Comparison of ENCODE assay signal across 1 cellular context in the genomic region with DNA sequence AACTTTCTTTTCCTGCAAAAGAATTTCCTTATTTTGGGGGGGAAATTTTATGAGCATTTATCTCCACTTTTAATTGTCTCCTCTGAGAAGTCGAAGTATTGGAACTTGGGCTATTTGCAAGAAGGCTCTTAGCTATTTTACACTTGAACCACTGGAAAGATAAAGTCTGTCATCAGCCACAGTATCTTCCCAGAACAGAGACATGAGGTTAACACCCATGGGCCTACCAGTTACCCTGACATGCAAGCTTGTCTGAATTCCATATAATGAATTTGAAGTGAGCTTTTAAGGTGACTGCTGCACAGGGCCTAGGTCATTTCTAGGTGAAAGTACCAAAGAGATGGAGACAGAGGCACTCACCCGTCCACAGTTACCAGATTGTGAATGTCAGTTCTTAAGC.
A peak's percentile ranks its signal among the peaks of the same experiment; 100 is the strongest.
TF ChIP-seq lines count a peak whose summit lies in the region.

No MANE protein-coding gene starts in this region.

TF ChIP-seq in K562, 482 proteins besides CTCF, POLR2A, EP300 and RAD21 (continued from another document and continues in another):
- TF ChIP-seq HNRNPK (IDR thresholded peaks at IDR 0.05; ENCODE audit: low read depth, low read length, poor library complexity, severe bottlenecking) (no peak), ARHGAP35 (IDR thresholded peaks at IDR 0.05; ENCODE audit: partially characterized antibody) (no peak), FOS (IDR thresholded peaks at IDR 0.05; ENCODE audit: extremely low read depth, insufficient read length) (no peak), MECOM (CRISPR knock-in tag; IDR thresholded peaks at IDR 0.05) (peak; percentile 28; the same call in 1 of the 2 replicates), MEF2D (tag; conservative IDR thresholded peaks at IDR 0.05; ENCODE audit: low read depth) (no peak), KDM1A (IDR thresholded peaks at IDR 0.05) (no peak), ZNF57 (CRISPR knock-in tag; IDR thresholded peaks at IDR 0.05) (no peak), XRCC4 (IDR thresholded peaks at IDR 0.05; ENCODE audit: extremely low read depth, insufficient read depth, insufficient read length) (no peak), YBX1 (IDR thresholded peaks at IDR 0.05) (no peak), ATF7 (IDR thresholded peaks at IDR 0.05) (no peak), MXI1 (IDR thresholded peaks at IDR 0.05; ENCODE audit: low read depth, low read length) (no peak), NBN (IDR thresholded peaks at IDR 0.05; ENCODE audit: low read depth) (no peak), PPARD (CRISPR knock-in tag; IDR thresholded peaks at IDR 0.05) (no peak), SAFB2 (IDR thresholded peaks at IDR 0.05; ENCODE audit: borderline replicate concordance, low read depth, low read length, severe bottlenecking) (no peak), NR2C1 (IDR thresholded peaks at IDR 0.05) (no peak), NR2C1 (tag; IDR thresholded peaks at IDR 0.05) (no peak), CBFA2T3 (IDR thresholded peaks at IDR 0.05) (peak; percentile 61; the same call in 1 of the 2 replicates), TCF3 (CRISPR knock-in tag; IDR thresholded peaks at IDR 0.05) (peak; percentile 89), ZBTB1 (CRISPR knock-in tag; IDR thresholded peaks at IDR 0.05; ENCODE audit: borderline replicate concordance, low read depth) (no peak), ARNT (IDR thresholded peaks at IDR 0.05) (no peak), ADNP (tag; IDR thresholded peaks at IDR 0.05) (no peak), BHLHE40 (IDR thresholded peaks at IDR 0.05; ENCODE audit: low read length) (no peak), NFATC3 (IDR thresholded peaks at IDR 0.05) (no peak), TAF1 (IDR thresholded peaks at IDR 0.05; ENCODE audit: control insufficient read depth, extremely low read depth, insufficient read depth, low read length, severe bottlenecking) (no peak), POLR2G (IDR thresholded peaks at IDR 0.05; ENCODE audit: low read depth, low read length) (no peak), L3MBTL2 (IDR thresholded peaks at IDR 0.05) (peak; percentile 82), RAD51 (IDR thresholded peaks at IDR 0.05; ENCODE audit: borderline replicate concordance, low read depth) (no peak), RBM39 (optimal IDR thresholded peaks at IDR 0.05; ENCODE audit: low read depth, low read length) (no peak), ZNF354B (CRISPR knock-in tag; IDR thresholded peaks at IDR 0.05) (no peak), GTF2E2 (tag; IDR thresholded peaks at IDR 0.05) (no peak), ZNF707 (CRISPR knock-in tag; conservative IDR thresholded peaks at IDR 0.05) (no peak), ESRRA (IDR thresholded peaks at IDR 0.05; ENCODE audit: borderline replicate concordance, low read depth) (no peak), TAL1 (IDR thresholded peaks at IDR 0.05) (peak; percentile 52; the same call in 1 of the 2 replicates), MYC (IDR thresholded peaks at IDR 0.05; ENCODE audit: low read depth, low read length) (no peak), MYC (CRISPR knock-in tag; IDR thresholded peaks at IDR 0.05; ENCODE audit: borderline replicate concordance, low read depth) (no peak), NR2F6 (CRISPR knock-in tag; IDR thresholded peaks at IDR 0.05) (no peak), SMARCA4 (IDR thresholded peaks at IDR 0.05) (0 out of 2 replicates have a peak, but pooled peaks have one; percentile 17), CBX1 (IDR thresholded peaks at IDR 0.05; ENCODE audit: low read depth) (no peak), ZNF780A (CRISPR knock-in tag; IDR thresholded peaks at IDR 0.05) (no peak), LCOR (CRISPR knock-in tag; IDR thresholded peaks at IDR 0.05) (no peak), ZFP36 (IDR thresholded peaks at IDR 0.05; ENCODE audit: low read depth, low read length, partially characterized antibody) (no peak), ZNF133 (CRISPR knock-in tag; IDR thresholded peaks at IDR 0.05) (no peak), BRD9 (IDR thresholded peaks at IDR 0.05; ENCODE audit: low read depth, partially characterized antibody) (no peak), SRSF7 (optimal IDR thresholded peaks at IDR 0.05; ENCODE audit: low read depth, low read length) (no peak), ZNF347 (CRISPR knock-in tag; IDR thresholded peaks at IDR 0.05; ENCODE audit: low read depth) (no peak), NFIX (CRISPR knock-in tag; IDR thresholded peaks at IDR 0.05; ENCODE audit: low read depth) (no peak), PTTG1 (tag; IDR thresholded peaks at IDR 0.05; ENCODE audit: low read depth) (no peak)
- TF ChIP-seq, protein P1, sequence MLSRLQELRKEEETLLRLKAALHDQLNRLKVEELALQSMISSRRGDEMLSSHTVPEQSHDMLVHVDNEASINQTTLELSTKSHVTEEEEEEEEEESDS (CRISPR knock-in tag; IDR thresholded peaks at IDR 0.05) = no peak
- TF ChIP-seq, protein P2, sequence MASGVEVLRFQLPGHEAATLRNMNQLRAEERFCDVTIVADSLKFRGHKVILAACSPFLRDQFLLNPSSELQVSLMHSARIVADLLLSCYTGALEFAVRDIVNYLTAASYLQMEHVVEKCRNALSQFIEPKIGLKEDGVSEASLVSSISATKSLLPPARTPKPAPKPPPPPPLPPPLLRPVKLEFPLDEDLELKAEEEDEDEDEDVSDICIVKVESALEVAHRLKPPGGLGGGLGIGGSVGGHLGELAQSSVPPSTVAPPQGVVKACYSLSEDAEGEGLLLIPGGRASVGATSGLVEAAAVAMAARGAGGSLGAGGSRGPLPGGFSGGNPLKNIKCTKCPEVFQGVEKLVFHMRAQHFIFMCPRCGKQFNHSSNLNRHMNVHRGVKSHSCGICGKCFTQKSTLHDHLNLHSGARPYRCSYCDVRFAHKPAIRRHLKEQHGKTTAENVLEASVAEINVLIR (CRISPR knock-in tag; IDR thresholded peaks at IDR 0.05) = no peak
- TF ChIP-seq, protein P3, sequence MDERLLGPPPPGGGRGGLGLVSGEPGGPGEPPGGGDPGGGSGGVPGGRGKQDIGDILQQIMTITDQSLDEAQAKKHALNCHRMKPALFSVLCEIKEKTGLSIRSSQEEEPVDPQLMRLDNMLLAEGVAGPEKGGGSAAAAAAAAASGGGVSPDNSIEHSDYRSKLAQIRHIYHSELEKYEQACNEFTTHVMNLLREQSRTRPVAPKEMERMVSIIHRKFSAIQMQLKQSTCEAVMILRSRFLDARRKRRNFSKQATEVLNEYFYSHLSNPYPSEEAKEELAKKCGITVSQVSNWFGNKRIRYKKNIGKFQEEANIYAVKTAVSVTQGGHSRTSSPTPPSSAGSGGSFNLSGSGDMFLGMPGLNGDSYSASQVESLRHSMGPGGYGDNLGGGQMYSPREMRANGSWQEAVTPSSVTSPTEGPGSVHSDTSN (CRISPR knock-in tag; IDR thresholded peaks at IDR 0.05; ENCODE audit: low read depth) = no peak
- TF ChIP-seq, protein P3 (tag; conservative IDR thresholded peaks at IDR 0.05; ENCODE audit: low read depth) = 0 out of 2 replicates have a peak, but pooled peaks have one; percentile 33
- TF ChIP-seq, protein P4, sequence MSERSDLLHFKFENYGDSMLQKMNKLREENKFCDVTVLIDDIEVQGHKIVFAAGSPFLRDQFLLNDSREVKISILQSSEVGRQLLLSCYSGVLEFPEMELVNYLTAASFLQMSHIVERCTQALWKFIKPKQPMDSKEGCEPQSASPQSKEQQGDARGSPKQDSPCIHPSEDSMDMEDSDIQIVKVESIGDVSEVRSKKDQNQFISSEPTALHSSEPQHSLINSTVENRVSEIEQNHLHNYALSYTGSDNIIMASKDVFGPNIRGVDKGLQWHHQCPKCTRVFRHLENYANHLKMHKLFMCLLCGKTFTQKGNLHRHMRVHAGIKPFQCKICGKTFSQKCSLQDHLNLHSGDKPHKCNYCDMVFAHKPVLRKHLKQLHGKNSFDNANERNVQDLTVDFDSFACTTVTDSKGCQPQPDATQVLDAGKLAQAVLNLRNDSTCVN (CRISPR knock-in tag; IDR thresholded peaks at IDR 0.05) = no peak
- TF ChIP-seq, protein P5, sequence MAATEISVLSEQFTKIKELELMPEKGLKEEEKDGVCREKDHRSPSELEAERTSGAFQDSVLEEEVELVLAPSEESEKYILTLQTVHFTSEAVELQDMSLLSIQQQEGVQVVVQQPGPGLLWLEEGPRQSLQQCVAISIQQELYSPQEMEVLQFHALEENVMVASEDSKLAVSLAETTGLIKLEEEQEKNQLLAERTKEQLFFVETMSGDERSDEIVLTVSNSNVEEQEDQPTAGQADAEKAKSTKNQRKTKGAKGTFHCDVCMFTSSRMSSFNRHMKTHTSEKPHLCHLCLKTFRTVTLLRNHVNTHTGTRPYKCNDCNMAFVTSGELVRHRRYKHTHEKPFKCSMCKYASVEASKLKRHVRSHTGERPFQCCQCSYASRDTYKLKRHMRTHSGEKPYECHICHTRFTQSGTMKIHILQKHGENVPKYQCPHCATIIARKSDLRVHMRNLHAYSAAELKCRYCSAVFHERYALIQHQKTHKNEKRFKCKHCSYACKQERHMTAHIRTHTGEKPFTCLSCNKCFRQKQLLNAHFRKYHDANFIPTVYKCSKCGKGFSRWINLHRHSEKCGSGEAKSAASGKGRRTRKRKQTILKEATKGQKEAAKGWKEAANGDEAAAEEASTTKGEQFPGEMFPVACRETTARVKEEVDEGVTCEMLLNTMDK (IDR thresholded peaks at IDR 0.05; ENCODE audit: borderline replicate concordance, insufficient read depth, low read depth, low read length, poor library complexity, severe bottlenecking) = no peak
- TF ChIP-seq, protein P6, sequence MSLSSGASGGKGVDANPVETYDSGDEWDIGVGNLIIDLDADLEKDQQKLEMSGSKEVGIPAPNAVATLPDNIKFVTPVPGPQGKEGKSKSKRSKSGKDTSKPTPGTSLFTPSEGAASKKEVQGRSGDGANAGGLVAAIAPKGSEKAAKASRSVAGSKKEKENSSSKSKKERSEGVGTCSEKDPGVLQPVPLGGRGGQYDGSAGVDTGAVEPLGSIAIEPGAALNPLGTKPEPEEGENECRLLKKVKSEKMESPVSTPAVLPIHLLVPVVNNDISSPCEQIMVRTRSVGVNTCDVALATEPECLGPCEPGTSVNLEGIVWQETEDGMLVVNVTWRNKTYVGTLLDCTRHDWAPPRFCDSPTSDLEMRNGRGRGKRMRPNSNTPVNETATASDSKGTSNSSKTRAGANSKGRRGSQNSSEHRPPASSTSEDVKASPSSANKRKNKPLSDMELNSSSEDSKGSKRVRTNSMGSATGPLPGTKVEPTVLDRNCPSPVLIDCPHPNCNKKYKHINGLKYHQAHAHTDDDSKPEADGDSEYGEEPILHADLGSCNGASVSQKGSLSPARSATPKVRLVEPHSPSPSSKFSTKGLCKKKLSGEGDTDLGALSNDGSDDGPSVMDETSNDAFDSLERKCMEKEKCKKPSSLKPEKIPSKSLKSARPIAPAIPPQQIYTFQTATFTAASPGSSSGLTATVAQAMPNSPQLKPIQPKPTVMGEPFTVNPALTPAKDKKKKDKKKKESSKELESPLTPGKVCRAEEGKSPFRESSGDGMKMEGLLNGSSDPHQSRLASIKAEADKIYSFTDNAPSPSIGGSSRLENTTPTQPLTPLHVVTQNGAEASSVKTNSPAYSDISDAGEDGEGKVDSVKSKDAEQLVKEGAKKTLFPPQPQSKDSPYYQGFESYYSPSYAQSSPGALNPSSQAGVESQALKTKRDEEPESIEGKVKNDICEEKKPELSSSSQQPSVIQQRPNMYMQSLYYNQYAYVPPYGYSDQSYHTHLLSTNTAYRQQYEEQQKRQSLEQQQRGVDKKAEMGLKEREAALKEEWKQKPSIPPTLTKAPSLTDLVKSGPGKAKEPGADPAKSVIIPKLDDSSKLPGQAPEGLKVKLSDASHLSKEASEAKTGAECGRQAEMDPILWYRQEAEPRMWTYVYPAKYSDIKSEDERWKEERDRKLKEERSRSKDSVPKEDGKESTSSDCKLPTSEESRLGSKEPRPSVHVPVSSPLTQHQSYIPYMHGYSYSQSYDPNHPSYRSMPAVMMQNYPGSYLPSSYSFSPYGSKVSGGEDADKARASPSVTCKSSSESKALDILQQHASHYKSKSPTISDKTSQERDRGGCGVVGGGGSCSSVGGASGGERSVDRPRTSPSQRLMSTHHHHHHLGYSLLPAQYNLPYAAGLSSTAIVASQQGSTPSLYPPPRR (CRISPR knock-in tag; IDR thresholded peaks at IDR 0.05; ENCODE audit: borderline replicate concordance) = no peak
- TF ChIP-seq, protein P7, sequence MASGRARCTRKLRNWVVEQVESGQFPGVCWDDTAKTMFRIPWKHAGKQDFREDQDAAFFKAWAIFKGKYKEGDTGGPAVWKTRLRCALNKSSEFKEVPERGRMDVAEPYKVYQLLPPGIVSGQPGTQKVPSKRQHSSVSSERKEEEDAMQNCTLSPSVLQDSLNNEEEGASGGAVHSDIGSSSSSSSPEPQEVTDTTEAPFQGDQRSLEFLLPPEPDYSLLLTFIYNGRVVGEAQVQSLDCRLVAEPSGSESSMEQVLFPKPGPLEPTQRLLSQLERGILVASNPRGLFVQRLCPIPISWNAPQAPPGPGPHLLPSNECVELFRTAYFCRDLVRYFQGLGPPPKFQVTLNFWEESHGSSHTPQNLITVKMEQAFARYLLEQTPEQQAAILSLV (tag; IDR thresholded peaks at IDR 0.05) = no peak
- TF ChIP-seq, protein P8, sequence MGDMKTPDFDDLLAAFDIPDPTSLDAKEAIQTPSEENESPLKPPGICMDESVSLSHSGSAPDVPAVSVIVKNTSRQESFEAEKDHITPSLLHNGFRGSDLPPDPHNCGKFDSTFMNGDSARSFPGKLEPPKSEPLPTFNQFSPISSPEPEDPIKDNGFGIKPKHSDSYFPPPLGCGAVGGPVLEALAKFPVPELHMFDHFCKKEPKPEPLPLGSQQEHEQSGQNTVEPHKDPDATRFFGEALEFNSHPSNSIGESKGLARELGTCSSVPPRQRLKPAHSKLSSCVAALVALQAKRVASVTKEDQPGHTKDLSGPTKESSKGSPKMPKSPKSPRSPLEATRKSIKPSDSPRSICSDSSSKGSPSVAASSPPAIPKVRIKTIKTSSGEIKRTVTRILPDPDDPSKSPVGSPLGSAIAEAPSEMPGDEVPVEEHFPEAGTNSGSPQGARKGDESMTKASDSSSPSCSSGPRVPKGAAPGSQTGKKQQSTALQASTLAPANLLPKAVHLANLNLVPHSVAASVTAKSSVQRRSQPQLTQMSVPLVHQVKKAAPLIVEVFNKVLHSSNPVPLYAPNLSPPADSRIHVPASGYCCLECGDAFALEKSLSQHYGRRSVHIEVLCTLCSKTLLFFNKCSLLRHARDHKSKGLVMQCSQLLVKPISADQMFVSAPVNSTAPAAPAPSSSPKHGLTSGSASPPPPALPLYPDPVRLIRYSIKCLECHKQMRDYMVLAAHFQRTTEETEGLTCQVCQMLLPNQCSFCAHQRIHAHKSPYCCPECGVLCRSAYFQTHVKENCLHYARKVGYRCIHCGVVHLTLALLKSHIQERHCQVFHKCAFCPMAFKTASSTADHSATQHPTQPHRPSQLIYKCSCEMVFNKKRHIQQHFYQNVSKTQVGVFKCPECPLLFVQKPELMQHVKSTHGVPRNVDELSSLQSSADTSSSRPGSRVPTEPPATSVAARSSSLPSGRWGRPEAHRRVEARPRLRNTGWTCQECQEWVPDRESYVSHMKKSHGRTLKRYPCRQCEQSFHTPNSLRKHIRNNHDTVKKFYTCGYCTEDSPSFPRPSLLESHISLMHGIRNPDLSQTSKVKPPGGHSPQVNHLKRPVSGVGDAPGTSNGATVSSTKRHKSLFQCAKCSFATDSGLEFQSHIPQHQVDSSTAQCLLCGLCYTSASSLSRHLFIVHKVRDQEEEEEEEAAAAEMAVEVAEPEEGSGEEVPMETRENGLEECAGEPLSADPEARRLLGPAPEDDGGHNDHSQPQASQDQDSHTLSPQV (IDR thresholded peaks at IDR 0.05) = peak; percentile 33; the same call in 1 of the 2 replicates
